In the genomic region with DNA sequence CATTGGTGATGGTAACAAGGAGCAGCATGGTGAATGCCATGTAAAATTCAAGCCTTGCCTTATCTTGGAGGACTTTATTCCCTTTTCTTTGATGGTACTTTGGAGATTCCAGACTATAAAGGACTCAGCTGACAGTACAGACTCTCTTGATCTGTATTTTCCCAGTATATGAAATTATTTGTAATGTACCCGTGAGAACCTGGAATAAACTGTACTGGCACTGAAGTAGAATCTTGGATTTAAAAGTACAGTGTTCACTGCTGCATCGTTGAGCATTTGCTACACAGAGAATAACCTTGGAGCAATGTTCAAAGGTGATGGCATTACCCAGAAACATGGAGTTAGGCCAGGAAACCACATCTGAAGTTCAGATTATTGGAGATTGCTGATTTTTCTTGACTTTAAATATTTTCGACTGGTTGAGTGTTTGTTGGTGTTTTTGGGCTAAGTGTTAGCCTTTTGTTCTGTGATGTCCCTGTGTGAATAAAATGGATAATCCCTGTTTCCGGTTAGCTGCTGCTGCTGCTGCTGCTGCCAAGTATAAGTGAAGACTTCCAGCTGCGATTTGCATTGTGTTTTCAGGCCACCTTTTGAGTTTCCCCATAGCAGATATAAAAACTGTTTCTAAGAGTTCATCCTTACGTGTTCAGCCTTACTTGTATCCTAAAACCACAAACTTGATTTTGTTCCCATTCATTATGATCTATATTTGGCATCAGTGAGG, we compare ENCODE assay signal across 11 cellular contexts.
A peak's percentile ranks its signal among the peaks of the same experiment; 100 is the strongest.
DNase-seq lines count a peak whose midpoint lies in the region; ATAC-seq and TF ChIP-seq lines count a peak whose summit lies in the region.
"Had no signal": no experiment of that assay in that cellular context is flagged by ENCODE, and none has a peak within 500 bp of the region (broad histone marks: within the 10 kb centered on the region; RNA-seq: fewer than 3 reads in every experiment).

No MANE protein-coding gene starts in this region.

- H3K4me3 ChIP-seq in Panc1 (ENCODE audit: low read depth in 2 of 2, low read length in 2 of 2) (no peak overlapping the region), fibroblast of the aortic adventitia (ENCODE audit: low read depth, low read length) (no peak overlapping the region)
- H3K4me3 ChIP-seq: PC-9 had no signal

- H3K4me3 Mint-ChIP-seq in activated T-cell treated with anti-CD3 and anti-CD28 coated beads, Interleukin-2, amount 50 U/mL, for 24 hours = no peak overlapping the region
- no peak overlapping the region for H3K4me3 Mint-ChIP-seq in activated T-cell treated with anti-CD3 and anti-CD28 coated beads, Interleukin-2, amount 50 U/mL, for 4 hours
- no peak overlapping the region for H3K4me3 Mint-ChIP-seq in stimulated activated memory B cell treated with anti-CD40 and anti-IgM and Interleukin-4, amounts not matched to agents 10 μg/mL and 1 μg/mL and 100 μg/mL, for 72 hours

- H3K27me3 Mint-ChIP-seq in activated T-cell treated with anti-CD3 and anti-CD28 coated beads, Interleukin-2, amount 50 U/mL, for 24 hours = no peaks in the 10 kb centered on the region
- H3K27me3 Mint-ChIP-seq in activated T-cell treated with anti-CD3 and anti-CD28 coated beads, Interleukin-2, amount 50 U/mL, for 4 hours (ENCODE audit: low read depth) = no peaks in the 10 kb centered on the region
- no peaks in the 10 kb centered on the region for H3K27me3 Mint-ChIP-seq in stimulated activated memory B cell treated with anti-CD40 and anti-IgM and Interleukin-4, amounts not matched to agents 10 μg/mL and 1 μg/mL and 100 μg/mL, for 72 hours

- H3K4me1 Mint-ChIP-seq in activated T-cell treated with anti-CD3 and anti-CD28 coated beads, Interleukin-2, amount 50 U/mL, for 24 hours (ENCODE audit: low read depth) = peaks cover 96% of the 10 kb centered on the region
- peaks cover 94% of the 10 kb centered on the region for H3K4me1 Mint-ChIP-seq in activated T-cell treated with anti-CD3 and anti-CD28 coated beads, Interleukin-2, amount 50 U/mL, for 4 hours (ENCODE audit: low read depth)
- H3K4me1 Mint-ChIP-seq in stimulated activated memory B cell treated with anti-CD40 and anti-IgM and Interleukin-4, amounts not matched to agents 10 μg/mL and 1 μg/mL and 100 μg/mL, for 72 hours = peaks cover 97% of the 10 kb centered on the region

- no peaks in the 10 kb centered on the region for H3K9me3 ChIP-seq in Panc1 (ENCODE audit: control insufficient read depth, insufficient read depth, low read depth, low read length)

- DNase-seq in activated T-cell treated with anti-CD3 and anti-CD28 coated beads, Interleukin-2, amount 50 U/mL, for 24 hours = no peak
- no peak for DNase-seq in activated T-cell treated with anti-CD3 and anti-CD28 coated beads, Interleukin-2, amount 50 U/mL, for 4 hours
- no peak for DNase-seq in Panc1 (ENCODE audit: low read depth, low spot score)
- DNase-seq in fibroblast of the aortic adventitia (ENCODE audit: low read depth) = peak; percentile 75
- DNase-seq in midbrain (lab: John Stamatoyannopoulos, UW) = no peak
- DNase-seq in DMS153 treated with DMSO at 0.1 percent for 48 hours (lab: John Stamatoyannopoulos, UW; ENCODE audit: unreplicated experiment) = no peak
- DNase-seq: nucleus accumbens, PC-9 had no signal

- TF ChIP-seq CTCF in Panc1 (IDR thresholded peaks at IDR 0.05) = no peak
- TF ChIP-seq CTCF in fibroblast of the aortic adventitia (IDR thresholded peaks at IDR 0.05; ENCODE audit: insufficient read depth, low read length) = no peak

- H3K27ac ChIP-seq in Panc1 (ENCODE audit: low read length) = peak overlapping the region; percentile 51
- H3K27ac ChIP-seq: KMS-11 had no signal

- H3K9me3 Mint-ChIP-seq in activated T-cell treated with anti-CD3 and anti-CD28 coated beads, Interleukin-2, amount 50 U/mL, for 24 hours = no peaks in the 10 kb centered on the region
- H3K9me3 Mint-ChIP-seq in activated T-cell treated with anti-CD3 and anti-CD28 coated beads, Interleukin-2, amount 50 U/mL, for 4 hours = no peaks in the 10 kb centered on the region
- no peaks in the 10 kb centered on the region for H3K9me3 Mint-ChIP-seq in stimulated activated memory B cell treated with anti-CD40 and anti-IgM and Interleukin-4, amounts not matched to agents 10 μg/mL and 1 μg/mL and 100 μg/mL, for 72 hours

- in situ Hi-C loops in Panc1 (cut with HindIII; ENCODE audit: low pct_unique_long_range_greater_than_20kb, low sequenced_read_pairs) = no loop called here

- intact Hi-C loops in Panc1 (cut with micrococcal nuclease; ENCODE audit: unreplicated experiment) = no loop called here

- no peaks in the 10 kb centered on the region for H3K36me3 ChIP-seq in Panc1 (ENCODE audit: control insufficient read depth, insufficient read depth, low read length)

- POLR2A ChIA-PET in Panc1 (lab: Charles Lee) = no interaction called here

- H3K27me3 ChIP-seq in Panc1 (ENCODE audit: control insufficient read depth, insufficient read depth, low read length) = no peaks in the 10 kb centered on the region

- no peak for ATAC-seq in activated T-cell treated with anti-CD3 and anti-CD28 coated beads, Interleukin-2, amount 50 U/mL, for 4 hours
- ATAC-seq in Panc1 (no peak), HG03354 (IDR thresholded peaks at IDR 0.05; ENCODE audit: poor library complexity, severe bottlenecking, unreplicated experiment) (no peak)
- ATAC-seq in stimulated activated memory B cell treated with anti-CD40 and anti-IgM and Interleukin-4, amounts not matched to agents 10 μg/mL and 1 μg/mL and 100 μg/mL, for 72 hours = no peak

- BruUV-seq in Panc1 (replicated peaks; lab: Mats Ljungman, UMichigan) = no TSS peak

- H3K36me3 Mint-ChIP-seq in activated T-cell treated with anti-CD3 and anti-CD28 coated beads, Interleukin-2, amount 50 U/mL, for 24 hours (ENCODE audit: low read depth) = peaks cover 2% of the 10 kb centered on the region
- H3K36me3 Mint-ChIP-seq in activated T-cell treated with anti-CD3 and anti-CD28 coated beads, Interleukin-2, amount 50 U/mL, for 4 hours (ENCODE audit: insufficient read depth) = peaks cover 13% of the 10 kb centered on the region
- peaks cover 17% of the 10 kb centered on the region for H3K36me3 Mint-ChIP-seq in stimulated activated memory B cell treated with anti-CD40 and anti-IgM and Interleukin-4, amounts not matched to agents 10 μg/mL and 1 μg/mL and 100 μg/mL, for 72 hours

- H3K4me1 ChIP-seq in Panc1 (ENCODE audit: control insufficient read depth, insufficient read depth, low read length) = peaks cover 69% of the 10 kb centered on the region

- H3K27ac Mint-ChIP-seq in activated T-cell treated with anti-CD3 and anti-CD28 coated beads, Interleukin-2, amount 50 U/mL, for 24 hours = peak overlapping the region; percentile 84
- H3K27ac Mint-ChIP-seq in stimulated activated memory B cell treated with anti-CD40 and anti-IgM and Interleukin-4, amounts not matched to agents 10 μg/mL and 1 μg/mL and 100 μg/mL, for 72 hours = peak overlapping the region; percentile 96

- CTCF ChIA-PET in Panc1 (lab: Charles Lee) = no interaction called here
